In the genomic region with DNA sequence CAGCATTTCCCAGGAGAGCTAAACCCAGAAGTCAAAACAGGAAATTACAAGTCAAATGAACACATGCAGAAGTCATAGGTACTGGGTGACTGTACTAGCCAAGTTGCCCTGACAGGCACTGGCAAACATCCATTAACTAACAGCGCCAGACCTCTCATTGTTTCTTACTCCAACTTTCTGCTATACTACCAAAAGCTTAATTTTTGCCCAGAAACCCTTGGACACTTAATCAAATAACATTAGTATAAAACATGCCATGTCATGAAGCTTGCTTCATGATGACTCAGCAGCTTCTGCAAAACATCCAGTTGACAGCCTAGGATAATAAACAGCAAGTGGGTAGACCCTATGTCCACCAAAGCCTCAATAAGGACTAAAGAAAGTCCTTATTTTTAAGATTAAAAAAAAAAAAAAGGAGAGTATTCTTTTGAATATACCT, we compare ENCODE assay signal across 8 cellular contexts. TPM values are rescaled to one million over a fixed set of nuclear protein-coding genes. Genes with fewer than 3 reads are reported as not detected.
DNase-seq lines count a peak whose midpoint lies in the region; ATAC-seq and TF ChIP-seq lines count a peak whose summit lies in the region.

No MANE protein-coding gene starts in this region.

- peaks cover 55% of the 10 kb centered on the region for H3K4me1 ChIP-seq in suprapubic skin

- H3K4me3 Mint-ChIP-seq in T-helper 17 cell: peak overlapping the region; percentile 63

- DNase-seq in AG08396 (ENCODE audit: low spot score): peak; percentile 32
- DNase-seq in HCEC 1CT: peak; percentile 80
- DNase-seq in T-helper 17 cell: no peak
- DNase-seq in fibroblast of villous mesenchyme (ENCODE audit: low read depth): peak; percentile 90
- no peak for DNase-seq in suprapubic skin (ENCODE audit: low spot score in 2 of 2)
- DNase-seq in OCI-M2 (lab: John Stamatoyannopoulos, UW; ENCODE audit: unreplicated experiment): no peak
- DNase-seq in GM10248 (ENCODE audit: extremely low spot score): no peak
- DNase-seq in activated gamma-delta T cell treated with Interleukin-2 at 50 U/mL for 16 hours: no peak

- WGBS in suprapubic skin: 32% methylated on average over 1 of the region's 1 CpG

- H3K27ac ChIP-seq in suprapubic skin: peak overlapping the region; percentile 26

- CTCF ChIA-PET in GM10248 (lab: Yijun Ruan, JAX): interaction anchor here (0.7 to 4.9 kb wide), 5 partner anchors 12 to 45 kb away, joined by 3 to 60 read pairs (median 4); no protein-coding TSS in a partner anchor

- H3K36me3 Mint-ChIP-seq in T-helper 17 cell (ENCODE audit: low read depth): peaks cover 3% of the 10 kb centered on the region

- TF ChIP-seq EP300 in suprapubic skin (IDR thresholded peaks at IDR 0.05): no peak

- POLR2A ChIA-PET in GM10248 (lab: Yijun Ruan, JAX): interaction anchor here (0.6 to 0.7 kb wide), 3 partner anchors 9 to 1190 kb away, joined by 3 to 9 read pairs (median 4); no protein-coding TSS in a partner anchor

- H3K27me3 ChIP-seq in suprapubic skin: no peaks in the 10 kb centered on the region

- peaks cover 38% of the 10 kb centered on the region for H3K4me1 Mint-ChIP-seq in T-helper 17 cell

- no peaks in the 10 kb centered on the region for H3K27me3 Mint-ChIP-seq in T-helper 17 cell

- no peaks in the 10 kb centered on the region for H3K36me3 ChIP-seq in suprapubic skin

- ATAC-seq in T-helper 17 cell: no peak

- peak overlapping the region; percentile 94 for H3K27ac Mint-ChIP-seq in T-helper 17 cell

- H3K9me3 ChIP-seq in T-helper 17 cell (ENCODE audit: control insufficient read depth, low read length, poor library complexity, severe bottlenecking) (no peaks in the 10 kb centered on the region), suprapubic skin (no peaks in the 10 kb centered on the region)

- H3K4me3 ChIP-seq in fibroblast of villous mesenchyme (ENCODE audit: low read depth, low read length): peak overlapping the region; percentile 36
- H3K4me3 ChIP-seq in suprapubic skin: no peak overlapping the region

- no peak for TF ChIP-seq CTCF in fibroblast of villous mesenchyme (IDR thresholded peaks at IDR 0.05; ENCODE audit: insufficient read depth, low read depth, low read length)
- TF ChIP-seq CTCF in suprapubic skin (IDR thresholded peaks at IDR 0.05): no peak
- TF ChIP-seq CTCF in GM10248 (IDR thresholded peaks at IDR 0.05; ENCODE audit: control extremely low read depth, extremely low read depth, low read depth, missing control alignments): no peak

- no peak for TF ChIP-seq POLR2A in suprapubic skin (IDR thresholded peaks at IDR 0.05)

RNA-seq across cellular contexts. Expression of a gene that starts 3.5 kb away (rescaled TPM):
- 10 to 100 TPM; 63.3 to 66.3 TPM for total RNA-seq in T-helper 17 cell
- total RNA-seq in fibroblast of villous mesenchyme: 33.2 and 44.5 TPM in 2 replicates
- total RNA-seq in suprapubic skin: 10 to 100 TPM; 38.6 to 46.0 (median 42.5) TPM

Comparison
In these comparisons a context has a peak if more than half of its experiments do, and no peak if none do; other contexts are left out.
1. DNase-seq: peak in AG08396 (single experiment), HCEC 1CT (single experiment) and fibroblast of villous mesenchyme (single experiment); none in T-helper 17 cell (0 of 3), suprapubic skin (0 of 2), OCI-M2 (single experiment), GM10248 (single experiment) and activated gamma-delta T cell treated with Interleukin-2 at 50 U/mL for 16 hours (single experiment).